Comparison of ENCODE assay signal across 17 cellular contexts in the genomic region with DNA sequence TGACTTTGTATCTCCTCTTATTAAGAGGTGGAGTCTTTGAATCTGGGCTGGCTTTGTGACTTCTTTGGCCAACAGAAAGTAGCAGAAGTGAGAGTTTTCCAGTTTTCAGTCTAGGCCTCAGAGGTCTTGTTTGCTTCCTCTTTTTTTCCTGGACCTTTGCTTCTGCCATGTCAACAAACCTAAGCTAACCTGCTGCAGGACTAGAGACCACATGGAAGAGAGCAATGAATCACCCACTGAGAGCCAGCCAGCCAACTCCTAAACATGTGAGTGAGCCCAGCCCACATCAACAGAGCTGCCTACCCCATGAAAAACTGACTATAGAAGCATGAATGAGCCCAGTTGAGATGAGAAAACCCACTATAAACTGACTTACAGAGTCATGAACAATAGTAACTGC. TPM values are rescaled to one million over a fixed set of nuclear protein-coding genes. Genes with fewer than 3 reads are reported as not detected.
DNase-seq lines count a peak whose midpoint lies in the region; ATAC-seq and TF ChIP-seq lines count a peak whose summit lies in the region.
"Had no signal": no experiment of that assay in that cellular context is flagged by ENCODE, and none has a peak within 500 bp of the region (broad histone marks: within the 10 kb centered on the region; RNA-seq: fewer than 3 reads in every experiment).

No MANE protein-coding gene starts in this region.

- no peak overlapping the region for H3K9ac ChIP-seq in GM23248

- no peaks in the 10 kb centered on the region for H3K79me2 ChIP-seq in GM23248 (ENCODE audit: insufficient read depth)

- DNase-seq in GM23248 (peak; percentile 45), NCI-H226 (peak; percentile 32), astrocyte of the spinal cord (ENCODE audit: low read depth, low spot score) (peak; percentile 35), left lobe of liver (ENCODE audit: low spot score) (no peak), D341Med (ENCODE audit: low spot score) (no peak), NCI-H2171 treated with DMSO at 0.1 percent for 48 hours (lab: John Stamatoyannopoulos, UW) (no peak), cortex of kidney (lab: John Stamatoyannopoulos, UW) (no peak)
- DNase-seq: CD4-positive, CD25-positive, alpha-beta regulatory T cell; esophagus squamous epithelium; NCI-H446 treated with DMSO at 0.1 percent for 48 hours; stimulated activated CD8-positive, alpha-beta memory T cell treated with anti-CD3 and anti-CD28 coated beads, Interleukin-4, amount 100 ng/mL, for 48 hours; T1000 had no signal

- in situ Hi-C loops in GM23248 (cut with MboI), result no loop called here
- in situ Hi-C loops in astrocyte of the spinal cord (cut with HindIII; ENCODE audit: low sequenced_read_pairs), result no loop called here

- H3K27me3 ChIP-seq in GM23248 (replicated peaks; ENCODE audit: insufficient read depth), result no peaks in the 10 kb centered on the region
- H3K27me3 ChIP-seq: esophagus squamous epithelium, right atrium auricular region, tibial nerve had no signal

- no peaks in the 10 kb centered on the region for H3F3A ChIP-seq in GM23248 (ENCODE audit: insufficient read depth)

- TF ChIP-seq CTCF in astrocyte of the spinal cord (IDR thresholded peaks at IDR 0.05; ENCODE audit: low read depth, low read length), result no peak

- no peaks in the 10 kb centered on the region for H3K9me2 ChIP-seq in GM23248 (ENCODE audit: insufficient read depth)

- peaks cover 7% of the 10 kb centered on the region; the same call in 1 of the 2 replicates for H3K36me3 ChIP-seq in GM23248 (ENCODE audit: low read depth)

- no peaks in the 10 kb centered on the region for H3K9me3 ChIP-seq in GM23248 (ENCODE audit: low read depth)
- H3K9me3 ChIP-seq: esophagus squamous epithelium, right atrium auricular region had no signal

- H3K27ac ChIP-seq in GM23248, result no peak overlapping the region; the same call in 1 of the 2 replicates
- H3K27ac ChIP-seq: esophagus squamous epithelium, right atrium auricular region, tibial nerve had no signal

- ATAC-seq in left lobe of liver, result peak; percentile 46
- ATAC-seq: Panc1 had no signal

- H2AFZ ChIP-seq in GM23248, result no peak overlapping the region

- H3K4me2 ChIP-seq in GM23248 (ENCODE audit: unreplicated experiment), result no peak overlapping the region

- H3K4me3 ChIP-seq in GM23248, result no peak overlapping the region
- H3K4me3 ChIP-seq in astrocyte of the spinal cord (ENCODE audit: low read depth, low read length), result no peak overlapping the region
- H3K4me3 ChIP-seq: esophagus squamous epithelium, right atrium auricular region, tibial nerve had no signal

- no peaks in the 10 kb centered on the region for H4K20me1 ChIP-seq in GM23248 (ENCODE audit: insufficient read depth)

- H3K4me1 ChIP-seq in GM23248 (ENCODE audit: insufficient read depth), result peaks cover 10% of the 10 kb centered on the region; the same call in 1 of the 2 replicates

RNA-seq across cellular contexts. Expression of gene MRPL22, which starts 29.9 kb away (rescaled TPM):
- 4.8 and 11.5 TPM in 2 replicates for total RNA-seq in GM23248 (2014; rRNA removed; shearing (Covaris generic))
- polyA plus RNA-seq in GM23248 (2016; fragmentation: Nextera tagmentation; extraction: Ambion mirVana), result 93.7 and 95.9 TPM in 2 replicates
- 23.0 TPM for total RNA-seq in left lobe of liver

RNA-seq across cellular contexts. Expression of gene GEMIN5, which starts 32.7 kb away (rescaled TPM):
- total RNA-seq in GM23248 (2014; rRNA removed; shearing (Covaris generic)), result 10.6 and 13.8 TPM in 2 replicates
- 9.1 and 9.4 TPM in 2 replicates for polyA plus RNA-seq in GM23248 (2016; fragmentation: Nextera tagmentation; extraction: Ambion mirVana)
- 7.1 TPM for total RNA-seq in left lobe of liver

RNA-seq across cellular contexts. Expression of gene KIF4B, which starts 42.8 kb away (rescaled TPM):
- not detected in 2 replicates for total RNA-seq in GM23248 (2014; rRNA removed; shearing (Covaris generic))
- polyA plus RNA-seq in GM23248 (2016; fragmentation: Nextera tagmentation; extraction: Ambion mirVana), result not detected in 2 replicates
- total RNA-seq in left lobe of liver, result not detected
- total RNA-seq: CD4-positive, CD25-positive, alpha-beta regulatory T cell; esophagus squamous epithelium; right atrium auricular region; tibial nerve had no signal
- polyA plus RNA-seq: adipose tissue; CD4-positive, CD25-positive, alpha-beta regulatory T cell; neural cell had no signal

Comparison
In these comparisons a context has a peak if more than half of its experiments do, and no peak if none do; other contexts are left out.
1. DNase-seq: peak in GM23248 (single experiment), NCI-H226 (single experiment) and astrocyte of the spinal cord (single experiment); none in left lobe of liver (single experiment), D341Med (single experiment), NCI-H2171 treated with DMSO at 0.1 percent for 48 hours (single experiment) and cortex of kidney (single experiment).